ENCODE assay signal across 13 cellular contexts in genomic region chr14:53127151-53127550, GRCh38. TPM values are rescaled to one million over a fixed set of nuclear protein-coding genes. Genes with fewer than 3 reads are reported as not detected.
A peak's percentile ranks its signal among the peaks of the same experiment; 100 is the strongest.
DNase-seq lines count a peak whose midpoint lies in the region; ATAC-seq and TF ChIP-seq lines count a peak whose summit lies in the region.
"Had no signal": no experiment of that assay in that cellular context is flagged by ENCODE, and none has a peak within 500 bp of the region (broad histone marks: within the 10 kb centered on the region; RNA-seq: fewer than 3 reads in every experiment).

No MANE protein-coding gene starts in this region.

- H3K4me3 ChIP-seq in WI38 (ENCODE audit: low read depth, low read length) (peak overlapping the region; percentile 4), A673 (ENCODE audit: low read depth, low read length, poor library complexity, severe bottlenecking) (no peak overlapping the region)

- no peaks in the 10 kb centered on the region for H3K36me3 ChIP-seq in A673 (ENCODE audit: insufficient read depth, low read length, poor library complexity, severe bottlenecking)
- H3K36me3 ChIP-seq: ascending aorta had no signal

- DNase-seq in activated naive CD4-positive, alpha-beta T cell treated with anti-CD3 and anti-CD28 coated beads for 36 hours: no peak
- no peak for DNase-seq in activated naive CD4-positive, alpha-beta T cell treated with Interleukin-2 at 50 U/mL for 16 hours
- DNase-seq in left lobe of liver (ENCODE audit: low spot score): no peak
- DNase-seq in stimulated activated naive CD8-positive, alpha-beta T cell treated with anti-CD3 and anti-CD28 coated beads, Interleukin-15, amount 100 ng/mL, for 72 hours: no peak
- DNase-seq in OCI-M1 (lab: John Stamatoyannopoulos, UW): no peak
- no peak for DNase-seq in DMS153 (lab: John Stamatoyannopoulos, UW)
- DNase-seq in A673 (ENCODE audit: low spot score): no peak
- DNase-seq: GDM1; NCI-H2171; stimulated activated naive CD4-positive, alpha-beta T cell had no signal

- no peaks in the 10 kb centered on the region for H3K9me3 Mint-ChIP-seq in activated naive CD4-positive, alpha-beta T cell treated with anti-CD3 and anti-CD28 coated beads for 36 hours
- no peaks in the 10 kb centered on the region for H3K9me3 Mint-ChIP-seq in stimulated activated naive CD8-positive, alpha-beta T cell treated with anti-CD3 and anti-CD28 coated beads, Interleukin-15, amount 100 ng/mL, for 72 hours

- CTCF ChIA-PET in activated naive CD4-positive, alpha-beta T cell treated with anti-CD3 and anti-CD28 coated beads for 36 hours (lab: Charles Lee): interaction anchor here (0.9 to 1.6 kb wide), 3 partner anchors 13 to 73 kb away, joined by 3 to 4 read pairs (median 3); no protein-coding TSS in a partner anchor
- CTCF ChIA-PET in A673 (lab: Charles Lee): interaction anchor here (0.7 kb wide), 1 partner anchor 178 kb away, joined by 3 read pairs; no protein-coding TSS in a partner anchor

- no peak overlapping the region for H3K27ac ChIP-seq in A673 (ENCODE audit: low read depth, low read length, poor library complexity, severe bottlenecking)
- H3K27ac ChIP-seq: ascending aorta, RWPE1 had no signal

- TF ChIP-seq CTCF in WI38 (IDR thresholded peaks at IDR 0.05; ENCODE audit: low read depth, low read length) (no peak), A673 (conservative IDR thresholded peaks at IDR 0.05; ENCODE audit: low read depth, low read length) (no peak)

- peak overlapping the region; percentile 56 for H3K4me3 Mint-ChIP-seq in activated naive CD4-positive, alpha-beta T cell treated with anti-CD3 and anti-CD28 coated beads for 36 hours
- H3K4me3 Mint-ChIP-seq in stimulated activated naive CD8-positive, alpha-beta T cell treated with anti-CD3 and anti-CD28 coated beads, Interleukin-15, amount 100 ng/mL, for 72 hours: peak overlapping the region; percentile 60 to 67

- peaks cover 7% of the 10 kb centered on the region for H3K36me3 Mint-ChIP-seq in activated naive CD4-positive, alpha-beta T cell treated with anti-CD3 and anti-CD28 coated beads for 36 hours (ENCODE audit: low read depth)

- intact Hi-C loops in activated naive CD4-positive, alpha-beta T cell treated with anti-CD3 and anti-CD28 coated beads for 36 hours (cut with micrococcal nuclease): loop anchor here (1.0 to 2.0 kb wide), 2 partner anchors 18 to 26 kb away; partner anchors contain the start of gene DDHD1
- intact Hi-C loops in A673 (cut with micrococcal nuclease; ENCODE audit: unreplicated experiment): no loop called here

- BruUV-seq in A673 (replicated peaks; lab: Mats Ljungman, UMichigan): no TSS peak

- H3K27ac Mint-ChIP-seq in activated naive CD4-positive, alpha-beta T cell treated with anti-CD3 and anti-CD28 coated beads for 36 hours: peak overlapping the region; percentile 72
- peak overlapping the region in 1 of 2 donors; percentile 59 for H3K27ac Mint-ChIP-seq in stimulated activated naive CD8-positive, alpha-beta T cell treated with anti-CD3 and anti-CD28 coated beads, Interleukin-15, amount 100 ng/mL, for 72 hours

- peak; percentile 36 for ATAC-seq in left lobe of liver
- no peak for ATAC-seq in stimulated activated naive CD8-positive, alpha-beta T cell treated with anti-CD3 and anti-CD28 coated beads, Interleukin-15, amount 100 ng/mL, for 72 hours

- no peaks in the 10 kb centered on the region for H3K27me3 Mint-ChIP-seq in activated naive CD4-positive, alpha-beta T cell treated with anti-CD3 and anti-CD28 coated beads for 36 hours (ENCODE audit: low read depth)
- no peaks in the 10 kb centered on the region for H3K27me3 Mint-ChIP-seq in stimulated activated naive CD8-positive, alpha-beta T cell treated with anti-CD3 and anti-CD28 coated beads, Interleukin-15, amount 100 ng/mL, for 72 hours

- H3K9me3 ChIP-seq in A673 (ENCODE audit: low read depth, low read length, poor library complexity, severe bottlenecking): no peaks in the 10 kb centered on the region
- H3K9me3 ChIP-seq: ascending aorta had no signal

- H3K4me1 Mint-ChIP-seq in activated naive CD4-positive, alpha-beta T cell treated with anti-CD3 and anti-CD28 coated beads for 36 hours (ENCODE audit: low read depth): peaks cover 38% of the 10 kb centered on the region
- peaks cover 40% of the 10 kb centered on the region for H3K4me1 Mint-ChIP-seq in stimulated activated naive CD8-positive, alpha-beta T cell treated with anti-CD3 and anti-CD28 coated beads, Interleukin-15, amount 100 ng/mL, for 72 hours

- POLR2A ChIA-PET in A673 (lab: Charles Lee; ENCODE audit: low non-redundant PET): interaction anchor here (0.7 kb wide), 1 partner anchor 858 kb away, joined by 3 read pairs; no protein-coding TSS in a partner anchor

- H3K27me3 ChIP-seq in A673 (replicated peaks; ENCODE audit: insufficient read depth, low read depth, low read length, poor library complexity): no peaks in the 10 kb centered on the region
- H3K27me3 ChIP-seq: ascending aorta had no signal

- H3K4me1 ChIP-seq in A673 (ENCODE audit: insufficient read depth, low read length, poor library complexity, severe bottlenecking): peaks cover 4% of the 10 kb centered on the region
- H3K4me1 ChIP-seq: ascending aorta had no signal

RNA-seq across cellular contexts. Expression of gene DDHD1, which starts 26.0 kb away (rescaled TPM):
- 10 to 100 TPM; 20.1 to 20.4 TPM for total RNA-seq in activated naive CD4-positive, alpha-beta T cell treated with anti-CD3 and anti-CD28 coated beads for 36 hours
- total RNA-seq in left lobe of liver (3.3 TPM), A673 (2021) (17.8 and 21.9 TPM in 2 replicates)
